ENCODE assay signal across 1 cellular context in the genomic region with DNA sequence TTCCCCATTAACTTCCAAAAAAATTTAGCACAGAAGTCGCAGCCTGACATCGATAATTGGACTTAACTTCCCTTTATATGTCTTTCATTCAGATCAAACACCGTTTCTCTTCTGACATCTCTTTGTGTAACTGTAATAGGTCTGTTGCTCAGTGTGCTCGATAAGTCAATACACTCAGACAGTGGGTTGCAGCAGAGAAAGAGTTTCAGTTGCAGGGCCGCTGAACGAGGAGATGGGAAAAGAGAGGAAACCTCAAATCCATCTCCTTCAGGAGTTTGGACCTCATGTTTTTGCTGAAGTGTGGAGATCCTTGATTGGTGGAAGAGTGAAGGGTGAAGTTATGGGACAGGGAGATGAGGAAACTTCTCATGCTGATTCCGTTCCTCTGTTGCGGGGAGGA.
A peak's percentile ranks its signal among the peaks of the same experiment; 100 is the strongest.
TF ChIP-seq lines count a peak whose summit lies in the region.

No MANE protein-coding gene starts in this region.

TF ChIP-seq in K562, 482 proteins besides CTCF, POLR2A, EP300 and RAD21:
- TF ChIP-seq ZNF184 (CRISPR knock-in tag; IDR thresholded peaks at IDR 0.05) = no peak
- TF ChIP-seq ZNF140 (CRISPR knock-in tag; IDR thresholded peaks at IDR 0.05) = no peak
- TF ChIP-seq MAFK (IDR thresholded peaks at IDR 0.05; ENCODE audit: low read length) = no peak
- TF ChIP-seq ZSCAN29 (IDR thresholded peaks at IDR 0.05) = peak; percentile 37; the same call in 1 of the 2 replicates
